ENCODE assay signal across 1 cellular context in the genomic region with DNA sequence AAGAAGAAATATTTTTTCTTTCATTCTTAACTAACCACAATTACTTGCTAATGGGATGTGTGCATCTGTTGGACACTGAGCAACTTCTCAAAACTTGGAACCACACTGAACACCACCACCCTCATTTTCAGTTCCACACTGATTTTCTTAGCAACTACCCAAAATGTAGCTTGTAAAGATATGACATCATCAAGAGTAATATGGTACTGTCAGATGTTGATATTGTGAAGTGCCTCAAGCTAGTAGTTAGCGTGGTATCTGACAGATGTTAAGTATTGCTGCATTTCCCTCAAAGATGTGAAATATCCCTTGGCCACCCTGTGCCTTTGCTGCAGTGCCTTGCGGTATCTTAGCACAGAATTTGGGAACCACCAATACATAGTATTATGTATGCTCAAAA.
TF ChIP-seq lines count a peak whose summit lies in the region.

No MANE protein-coding gene starts in this region.

TF ChIP-seq in GM12878, 131 proteins besides CTCF, POLR2A, EP300 and RAD21 (continued from another document):
- TF ChIP-seq, protein P1, sequence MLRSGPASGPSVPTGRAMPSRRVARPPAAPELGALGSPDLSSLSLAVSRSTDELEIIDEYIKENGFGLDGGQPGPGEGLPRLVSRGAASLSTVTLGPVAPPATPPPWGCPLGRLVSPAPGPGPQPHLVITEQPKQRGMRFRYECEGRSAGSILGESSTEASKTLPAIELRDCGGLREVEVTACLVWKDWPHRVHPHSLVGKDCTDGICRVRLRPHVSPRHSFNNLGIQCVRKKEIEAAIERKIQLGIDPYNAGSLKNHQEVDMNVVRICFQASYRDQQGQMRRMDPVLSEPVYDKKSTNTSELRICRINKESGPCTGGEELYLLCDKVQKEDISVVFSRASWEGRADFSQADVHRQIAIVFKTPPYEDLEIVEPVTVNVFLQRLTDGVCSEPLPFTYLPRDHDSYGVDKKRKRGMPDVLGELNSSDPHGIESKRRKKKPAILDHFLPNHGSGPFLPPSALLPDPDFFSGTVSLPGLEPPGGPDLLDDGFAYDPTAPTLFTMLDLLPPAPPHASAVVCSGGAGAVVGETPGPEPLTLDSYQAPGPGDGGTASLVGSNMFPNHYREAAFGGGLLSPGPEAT (IDR thresholded peaks at IDR 0.05; ENCODE audit: low read depth): peak; percentile 78
- TF ChIP-seq CHD2 (IDR thresholded peaks at IDR 0.05; ENCODE audit: borderline replicate concordance, low read depth, low read length) (peak; percentile 57; the same call in 1 of the 2 replicates), ATF7 (IDR thresholded peaks at IDR 0.05; ENCODE audit: low read depth) (peak; percentile 99), ZBED1 (IDR thresholded peaks at IDR 0.05; ENCODE audit: borderline replicate concordance) (peak; percentile 79; the same call in 1 of the 2 replicates), DPF2 (IDR thresholded peaks at IDR 0.05) (peak; percentile 65), BHLHE40 (IDR thresholded peaks at IDR 0.05; ENCODE audit: borderline replicate concordance in 1 of 2, low read depth in 2 of 2, low read length in 1 of 2) (peak; percentile 56 to 71; a peak in 3 of 4 replicates), ZNF384 (IDR thresholded peaks at IDR 0.05; ENCODE audit: borderline replicate concordance, low read depth, low read length) (no peak), IKZF1 (conservative IDR thresholded peaks at IDR 0.05) (peak; percentile 77), SREBF2 (IDR thresholded peaks at IDR 0.05; ENCODE audit: low read length) (no peak), JUNB (IDR thresholded peaks at IDR 0.05) (peak; percentile 70)
- TF ChIP-seq, protein P2, sequence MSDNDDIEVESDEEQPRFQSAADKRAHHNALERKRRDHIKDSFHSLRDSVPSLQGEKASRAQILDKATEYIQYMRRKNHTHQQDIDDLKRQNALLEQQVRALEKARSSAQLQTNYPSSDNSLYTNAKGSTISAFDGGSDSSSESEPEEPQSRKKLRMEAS (IDR thresholded peaks at IDR 0.05; ENCODE audit: low read depth, low read length): 0 out of 2 replicates have a peak, but pooled peaks have one; percentile 18
